ENCODE assay signal across 7 cellular contexts in genomic region chr3:48240711-48241491, GRCh38. TPM values are rescaled to one million over a fixed set of nuclear protein-coding genes. Genes with fewer than 3 reads are reported as not detected.
DNase-seq lines count a peak whose midpoint lies in the region; ATAC-seq and TF ChIP-seq lines count a peak whose summit lies in the region.

Gene ZNF589 (plus strand): TSS chr3:48241104. CDS start chr3:48241172, 68 bp downstream.

- peaks cover 0 to 8% of the 10 kb centered on the region in 2 donors for H3K4me1 ChIP-seq in ascending aorta

- no peaks in the 10 kb centered on the region for H3K36me3 ChIP-seq in ascending aorta

- H3K27ac ChIP-seq in ascending aorta, result peak within 1 kb of the TSS; percentile 56 to 79

- peak; percentile 50 for DNase-seq in NCI-H1694 (lab: John Stamatoyannopoulos, UW)
- peak; percentile 88 to 98 (median 95) for DNase-seq in T-helper 2 cell
- DNase-seq in ascending aorta (ENCODE audit: low spot score in 2 of 2), result peak; percentile 59 to 96
- DNase-seq in hepatic stellate cell (ENCODE audit: low spot score), result peak; percentile 88
- peak; percentile 81 for DNase-seq in retinal pigment epithelial cell (ENCODE audit: low read depth)

- ATAC-seq in GM18498 (IDR thresholded peaks at IDR 0.05; ENCODE audit: unreplicated experiment) (peak; percentile 87), HG02885 (IDR thresholded peaks at IDR 0.05; ENCODE audit: poor library complexity, unreplicated experiment) (peak; percentile 91)

- intact Hi-C loops in ascending aorta (cut with DNase I), result loop anchor here (2.0 kb wide), 1 partner anchor 52 kb away; the partner anchor contains the start of gene CDC25A

- no peaks in the 10 kb centered on the region for H3K9me3 ChIP-seq in ascending aorta

- no peaks in the 10 kb centered on the region for H3K27me3 ChIP-seq in ascending aorta

- H3K4me3 ChIP-seq in ascending aorta, result peak within 1 kb of the TSS; percentile 76 to 96
- peak within 1 kb of the TSS; percentile 93 for H3K4me3 ChIP-seq in retinal pigment epithelial cell (ENCODE audit: low read length)

- TF ChIP-seq CTCF in ascending aorta (IDR thresholded peaks at IDR 0.05) (peak in 2 of 3 experiments; percentile 29 to 31), retinal pigment epithelial cell (conservative IDR thresholded peaks at IDR 0.05; ENCODE audit: low read depth, low read length) (peak; percentile 8)

RNA-seq across cellular contexts. Expression of gene ZNF589, which starts in this region (rescaled TPM):
- total RNA-seq in ascending aorta, result 3.7 TPM

Comparison
In these comparisons a context has a peak if more than half of its experiments do, and no peak if none do; other contexts are left out.
1. Peak in every context shown above with its lines: DNase-seq, ATAC-seq, H3K4me3 ChIP-seq and H3K27ac ChIP-seq.